Comparison of ENCODE assay signal across 11 cellular contexts in genomic region chr7:7221602-7222038, GRCh38. TPM values are rescaled to one million over a fixed set of nuclear protein-coding genes. Genes with fewer than 3 reads are reported as not detected.
DNase-seq lines count a peak whose midpoint lies in the region; FAIRE-seq and TF ChIP-seq lines count a peak whose summit lies in the region.
"Had no signal": no experiment of that assay in that cellular context is flagged by ENCODE, and none has a peak within 500 bp of the region (broad histone marks: within the 10 kb centered on the region; RNA-seq: fewer than 3 reads in every experiment).

No MANE protein-coding gene starts in this region.

- H2AFZ ChIP-seq in hepatocyte, result no peak overlapping the region

- H3K9me2 ChIP-seq in hepatocyte (replicated peaks; ENCODE audit: insufficient read depth), result no peaks in the 10 kb centered on the region

- 37% methylated on average over 2 of the region's 2 CpGs for WGBS in hepatocyte (ENCODE audit: low lambda C conversion rate, missing lambda C conversion rate)
- WGBS in esophagus muscularis mucosa, result 41% methylated on average over 2 of the region's 2 CpGs

- no peaks in the 10 kb centered on the region for H3K27me3 ChIP-seq in hepatocyte
- no peaks in the 10 kb centered on the region for H3K27me3 ChIP-seq in esophagus muscularis mucosa
- H3K27me3 ChIP-seq: neutrophil had no signal

- no peak for TF ChIP-seq CTCF in hepatocyte (IDR thresholded peaks at IDR 0.05; ENCODE audit: poor library complexity)
- no peak for TF ChIP-seq CTCF in esophagus muscularis mucosa (IDR thresholded peaks at IDR 0.05)

- H3K4me3 ChIP-seq in hepatocyte (no peak overlapping the region), esophagus muscularis mucosa (no peak overlapping the region)

- FAIRE-seq in H54 (lab: Jason Lieb, UNC), result peak; percentile 99

- H3K4me1 ChIP-seq in hepatocyte (ENCODE audit: insufficient read depth) (peaks cover 6% of the 10 kb centered on the region), esophagus muscularis mucosa (peaks cover 4 to 7% (median 6%) of the 10 kb centered on the region in 4 donors)

- no peaks in the 10 kb centered on the region for H3K36me3 ChIP-seq in hepatocyte (replicated peaks; ENCODE audit: insufficient read depth, low read depth)
- H3K36me3 ChIP-seq in esophagus muscularis mucosa, result peaks cover 0 to 14% (median 4%) of the 10 kb centered on the region in 4 donors

- DNase-seq in A172 (ENCODE audit: low spot score) (peak; percentile 71), H54 (ENCODE audit: insufficient read length, low spot score) (peak; percentile 28), amniotic stem cell (lab: John Stamatoyannopoulos, UW) (peak; percentile 19), hepatocyte (ENCODE audit: low spot score) (peak; percentile 29), SHP77 (lab: John Stamatoyannopoulos, UW) (no peak), DMS153 (lab: John Stamatoyannopoulos, UW) (no peak), esophagus muscularis mucosa (ENCODE audit: extremely low spot score) (no peak), mesenteric fat pad (ENCODE audit: low spot score) (no peak)
- DNase-seq: CD4-positive, alpha-beta memory T cell; NCI-H1105 had no signal

- TF ChIP-seq POLR2A in H54 (IDR thresholded peaks at IDR 0.05; ENCODE audit: low read depth, low read length), result no peak
- no peak for TF ChIP-seq POLR2A in esophagus muscularis mucosa (IDR thresholded peaks at IDR 0.05; ENCODE audit: low read depth)

- H3K79me2 ChIP-seq in hepatocyte, result peaks cover 34% of the 10 kb centered on the region

- intact Hi-C loops in esophagus muscularis mucosa (cut with DNase I), result no loop called here

- H4K20me1 ChIP-seq in hepatocyte (ENCODE audit: insufficient read depth, poor library complexity, severe bottlenecking), result no peaks in the 10 kb centered on the region

- H3K27ac ChIP-seq in hepatocyte (peak overlapping the region; percentile 40), esophagus muscularis mucosa (replicated peaks in 1 of 4) (no peak overlapping the region)
- H3K27ac ChIP-seq: neutrophil had no signal

- TF ChIP-seq EP300 in esophagus muscularis mucosa (IDR thresholded peaks at IDR 0.05), result no peak

- peak overlapping the region; percentile 10 for H3K4me2 ChIP-seq in hepatocyte

- H3K9me3 ChIP-seq in hepatocyte (ENCODE audit: low read depth), result no peaks in the 10 kb centered on the region
- no peaks in the 10 kb centered on the region for H3K9me3 ChIP-seq in esophagus muscularis mucosa
- H3K9me3 ChIP-seq: neutrophil had no signal

RNA-seq across cellular contexts. Expression of gene C1GALT1, which starts 39.3 kb away (rescaled TPM):
- total RNA-seq in A172 (2014; rRNA removed; shearing (Covaris generic)), result 65.8 and 68.5 TPM in 2 replicates
- 65.4 and 71.8 TPM in 2 replicates for total RNA-seq in hepatocyte
- 37.1 and 38.7 TPM in 2 replicates for polyA plus RNA-seq in hepatocyte
- total RNA-seq in esophagus muscularis mucosa, result 10 to 100 TPM in 2 of 4 donors, 1 to 10 TPM in 2; 6.7 to 13.8 (median 11.4) TPM
- 23.8 TPM for total RNA-seq in mesenteric fat pad

Comparison
In these comparisons a context has a peak if more than half of its experiments do, and no peak if none do; other contexts are left out.
1. DNase-seq: peak in A172 (single experiment), H54 (single experiment), amniotic stem cell (single experiment) and hepatocyte (single experiment); none in SHP77 (0 of 2), DMS153 (single experiment), esophagus muscularis mucosa (single experiment) and mesenteric fat pad (single experiment).